Comparison of ENCODE assay signal across 23 cellular contexts in the genomic region with DNA sequence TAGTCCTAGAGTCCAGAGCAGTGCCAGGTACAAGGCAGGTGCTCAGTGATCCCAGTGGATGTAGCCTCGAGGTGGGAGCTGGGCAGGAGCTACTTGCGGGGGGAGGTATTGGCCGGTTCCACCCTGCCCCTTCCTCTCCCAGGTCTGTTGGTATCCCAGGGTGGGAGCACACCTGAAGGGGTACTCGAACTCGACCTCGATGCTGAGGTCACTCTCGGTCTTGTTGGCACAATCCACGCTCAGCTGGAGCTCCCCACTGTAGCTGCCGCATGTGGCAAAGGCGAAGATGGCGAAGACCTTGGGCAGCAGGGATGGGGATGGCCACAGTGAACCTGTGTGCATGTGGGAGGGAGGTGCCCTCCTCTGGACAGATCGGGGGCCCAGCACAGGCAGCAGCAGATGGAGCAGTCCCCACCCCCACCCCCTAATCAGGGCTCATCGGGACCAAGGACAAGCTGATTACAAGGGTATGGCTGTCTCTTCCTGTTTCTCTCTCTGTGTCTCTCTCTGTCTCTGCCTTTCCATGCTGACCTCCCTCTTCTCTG.
"Had no signal": no experiment of that assay in that cellular context is flagged by ENCODE, and none has a peak within 500 bp of the region (broad histone marks: within the 10 kb centered on the region; RNA-seq: fewer than 3 reads in every experiment).

No MANE protein-coding gene starts in this region.

- H3K4me3 ChIP-seq: esophagus muscularis mucosa, left ventricle myocardium inferior, tibial artery had no signal

- H3K4me3 Mint-ChIP-seq: activated CD4-positive, alpha-beta memory T cell treated with anti-CD3 and anti-CD28 coated beads for 36 hours had no signal

- H3K9me3 Mint-ChIP-seq: activated CD4-positive, alpha-beta memory T cell treated with anti-CD3 and anti-CD28 coated beads for 36 hours; activated T-cell treated with anti-CD3 and anti-CD28 coated beads, Interleukin-2, amount 50 U/mL, for 72 hours; effector memory CD8-positive, alpha-beta T cell had no signal

- H3K36me3 Mint-ChIP-seq: activated CD4-positive, alpha-beta memory T cell treated with anti-CD3 and anti-CD28 coated beads for 36 hours had no signal

- H3K27me3 ChIP-seq: brain microvascular endothelial cell, esophagus muscularis mucosa, tibial artery had no signal

- H3K27me3 Mint-ChIP-seq: activated CD4-positive, alpha-beta memory T cell treated with anti-CD3 and anti-CD28 coated beads for 36 hours; effector memory CD8-positive, alpha-beta T cell had no signal

- FAIRE-seq: frontal cortex, small intestine, TTC549, urothelium cell line had no signal

- ATAC-seq: activated T-cell treated with anti-CD3 and anti-CD28 coated beads, Interleukin-2, amount 50 U/mL, for 72 hours; effector memory CD8-positive, alpha-beta T cell; naive thymus-derived CD4-positive, alpha-beta T cell; sciatic nerve had no signal

- DNase-seq: activated CD4-positive, alpha-beta memory T cell treated with anti-CD3 and anti-CD28 coated beads for 36 hours; activated CD4-positive, alpha-beta T cell treated with anti-CD3 and anti-CD28 coated beads for 1 hour; activated gamma-delta T cell; activated naive CD4-positive, alpha-beta T cell treated with anti-CD3 and anti-CD28 coated beads, Interleukin-2, amount 50 U/mL, for 16 hours; activated T-cell treated with anti-CD3 and anti-CD28 coated beads, Interleukin-2, amount 50 U/mL, for 72 hours; brain microvascular endothelial cell; caudate nucleus; effector memory CD8-positive, alpha-beta T cell; hypothalamus; left ventricle myocardium inferior; naive thymus-derived CD4-positive, alpha-beta T cell; nucleus accumbens; small intestine; stimulated activated CD4-positive, alpha-beta T cell treated with anti-CD3 and anti-CD28 coated beads, Interleukin-15, amount 100 ng/mL, for 24 hours; stimulated activated CD8-positive, alpha-beta memory T cell treated with anti-CD3 and anti-CD28 coated beads, Interleukin-4, amount 100 ng/mL, for 48 hours; stimulated activated naive CD4-positive, alpha-beta T cell; T-helper 1 cell; tibial artery had no signal

- H3K27ac ChIP-seq: brain microvascular endothelial cell, esophagus muscularis mucosa, left ventricle myocardium inferior, tibial artery had no signal

- H3K36me3 ChIP-seq: brain microvascular endothelial cell, esophagus muscularis mucosa, left ventricle myocardium inferior, tibial artery had no signal

- H3K27ac Mint-ChIP-seq: activated CD4-positive, alpha-beta memory T cell treated with anti-CD3 and anti-CD28 coated beads for 36 hours had no signal

- H3K9me3 ChIP-seq: esophagus muscularis mucosa, left ventricle myocardium inferior, tibial artery had no signal
